ENCODE assay signal across 1 cellular context in genomic region chr6:27295301-27296079, GRCh38.
TF ChIP-seq lines count a peak whose summit lies in the region.

No MANE protein-coding gene starts in this region.

TF ChIP-seq in HepG2, 621 proteins besides CTCF, POLR2A, EP300 and RAD21 (continued from another document and continues in another):
- TF ChIP-seq, protein P1, sequence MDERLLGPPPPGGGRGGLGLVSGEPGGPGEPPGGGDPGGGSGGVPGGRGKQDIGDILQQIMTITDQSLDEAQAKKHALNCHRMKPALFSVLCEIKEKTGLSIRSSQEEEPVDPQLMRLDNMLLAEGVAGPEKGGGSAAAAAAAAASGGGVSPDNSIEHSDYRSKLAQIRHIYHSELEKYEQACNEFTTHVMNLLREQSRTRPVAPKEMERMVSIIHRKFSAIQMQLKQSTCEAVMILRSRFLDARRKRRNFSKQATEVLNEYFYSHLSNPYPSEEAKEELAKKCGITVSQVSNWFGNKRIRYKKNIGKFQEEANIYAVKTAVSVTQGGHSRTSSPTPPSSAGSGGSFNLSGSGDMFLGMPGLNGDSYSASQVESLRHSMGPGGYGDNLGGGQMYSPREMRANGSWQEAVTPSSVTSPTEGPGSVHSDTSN (CRISPR knock-in tag; IDR thresholded peaks at IDR 0.05), result no peak
- TF ChIP-seq DMAP1 (CRISPR knock-in tag; IDR thresholded peaks at IDR 0.05) (0 out of 2 replicates have a peak, but pooled peaks have one; percentile 5), RELA (CRISPR knock-in tag; IDR thresholded peaks at IDR 0.05) (no peak), JUN (CRISPR knock-in tag; IDR thresholded peaks at IDR 0.05) (no peak), TFE3 (CRISPR knock-in tag; IDR thresholded peaks at IDR 0.05) (0 out of 2 replicates have a peak, but pooled peaks have one; percentile 51), HNF4G (IDR thresholded peaks at IDR 0.05; ENCODE audit: borderline replicate concordance, low read depth, low read length) (peak; percentile 67; the same call in 1 of the 2 replicates), HNF4G (CRISPR knock-in tag; IDR thresholded peaks at IDR 0.05; ENCODE audit: borderline replicate concordance, low read depth) (no peak), MAF1 (CRISPR knock-in tag; IDR thresholded peaks at IDR 0.05; ENCODE audit: borderline replicate concordance) (peak; percentile 92; the same call in 1 of the 2 replicates), ZNF3 (CRISPR knock-in tag; IDR thresholded peaks at IDR 0.05) (no peak), HNRNPL (IDR thresholded peaks at IDR 0.05; ENCODE audit: low read depth, low read length) (no peak), HCFC1 (IDR thresholded peaks at IDR 0.05; ENCODE audit: low read depth, low read length) (no peak), JUNB (CRISPR knock-in tag; IDR thresholded peaks at IDR 0.05; ENCODE audit: borderline replicate concordance) (no peak), ZNF143 (CRISPR knock-in tag; IDR thresholded peaks at IDR 0.05) (no peak), ELF3 (CRISPR knock-in tag; IDR thresholded peaks at IDR 0.05) (0 out of 2 replicates have a peak, but pooled peaks have one; percentile 29), KLF9 (CRISPR knock-in tag; IDR thresholded peaks at IDR 0.05; ENCODE audit: low read depth) (no peak), PITX1 (CRISPR knock-in tag; IDR thresholded peaks at IDR 0.05) (peak; percentile 69; the same call in 1 of the 2 replicates), ZNF10 (CRISPR knock-in tag; IDR thresholded peaks at IDR 0.05; ENCODE audit: borderline replicate concordance, low read depth) (no peak), ATRX (CRISPR knock-in tag; IDR thresholded peaks at IDR 0.05; ENCODE audit: borderline replicate concordance) (no peak), SCMH1 (CRISPR knock-in tag; IDR thresholded peaks at IDR 0.05; ENCODE audit: borderline replicate concordance) (no peak), NFRKB (IDR thresholded peaks at IDR 0.05) (no peak), TRIM24 (CRISPR knock-in tag; IDR thresholded peaks at IDR 0.05) (no peak), ZFP36 (IDR thresholded peaks at IDR 0.05; ENCODE audit: borderline replicate concordance, low read depth, low read length, partially characterized antibody) (no peak), GLMP (CRISPR knock-in tag; IDR thresholded peaks at IDR 0.05; ENCODE audit: borderline replicate concordance) (no peak), ZNF335 (CRISPR knock-in tag; IDR thresholded peaks at IDR 0.05) (peak; percentile 22; the same call in 1 of the 2 replicates), ZNF496 (CRISPR knock-in tag; IDR thresholded peaks at IDR 0.05; ENCODE audit: insufficient replicate concordance) (no peak), GABPB1 (CRISPR knock-in tag; IDR thresholded peaks at IDR 0.05) (peak; percentile 43; the same call in 1 of the 2 replicates), SNAPC2 (CRISPR knock-in tag; IDR thresholded peaks at IDR 0.05) (no peak), CENPT (CRISPR knock-in tag; IDR thresholded peaks at IDR 0.05; ENCODE audit: low read depth) (no peak), SMARCE1 (IDR thresholded peaks at IDR 0.05; ENCODE audit: borderline replicate concordance) (no peak), USF2 (IDR thresholded peaks at IDR 0.05; ENCODE audit: low read depth, low read length) (no peak), USF2 (CRISPR knock-in tag; IDR thresholded peaks at IDR 0.05; ENCODE audit: borderline replicate concordance) (no peak), ZNF224 (CRISPR knock-in tag; IDR thresholded peaks at IDR 0.05) (no peak), ARID2 (CRISPR knock-in tag; IDR thresholded peaks at IDR 0.05; ENCODE audit: borderline replicate concordance) (no peak), FOXJ3 (CRISPR knock-in tag; IDR thresholded peaks at IDR 0.05; ENCODE audit: borderline replicate concordance) (no peak), FOXA3 (CRISPR knock-in tag; IDR thresholded peaks at IDR 0.05) (peak; percentile 40; the same call in 1 of the 2 replicates), EED (CRISPR knock-in tag; IDR thresholded peaks at IDR 0.05) (no peak), GPN1 (CRISPR knock-in tag; IDR thresholded peaks at IDR 0.05; ENCODE audit: borderline replicate concordance) (no peak), NCOR1 (IDR thresholded peaks at IDR 0.05; ENCODE audit: borderline replicate concordance, low read length) (no peak; the same call in none of the 2 replicates), CCAR2 (optimal IDR thresholded peaks at IDR 0.05; ENCODE audit: low read depth, low read length) (no peak)
- TF ChIP-seq, protein P2, sequence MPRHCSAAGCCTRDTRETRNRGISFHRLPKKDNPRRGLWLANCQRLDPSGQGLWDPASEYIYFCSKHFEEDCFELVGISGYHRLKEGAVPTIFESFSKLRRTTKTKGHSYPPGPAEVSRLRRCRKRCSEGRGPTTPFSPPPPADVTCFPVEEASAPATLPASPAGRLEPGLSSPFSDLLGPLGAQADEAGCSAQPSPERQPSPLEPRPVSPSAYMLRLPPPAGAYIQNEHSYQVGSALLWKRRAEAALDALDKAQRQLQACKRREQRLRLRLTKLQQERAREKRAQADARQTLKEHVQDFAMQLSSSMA (CRISPR knock-in tag; IDR thresholded peaks at IDR 0.05), result no peak
- TF ChIP-seq, protein P3, sequence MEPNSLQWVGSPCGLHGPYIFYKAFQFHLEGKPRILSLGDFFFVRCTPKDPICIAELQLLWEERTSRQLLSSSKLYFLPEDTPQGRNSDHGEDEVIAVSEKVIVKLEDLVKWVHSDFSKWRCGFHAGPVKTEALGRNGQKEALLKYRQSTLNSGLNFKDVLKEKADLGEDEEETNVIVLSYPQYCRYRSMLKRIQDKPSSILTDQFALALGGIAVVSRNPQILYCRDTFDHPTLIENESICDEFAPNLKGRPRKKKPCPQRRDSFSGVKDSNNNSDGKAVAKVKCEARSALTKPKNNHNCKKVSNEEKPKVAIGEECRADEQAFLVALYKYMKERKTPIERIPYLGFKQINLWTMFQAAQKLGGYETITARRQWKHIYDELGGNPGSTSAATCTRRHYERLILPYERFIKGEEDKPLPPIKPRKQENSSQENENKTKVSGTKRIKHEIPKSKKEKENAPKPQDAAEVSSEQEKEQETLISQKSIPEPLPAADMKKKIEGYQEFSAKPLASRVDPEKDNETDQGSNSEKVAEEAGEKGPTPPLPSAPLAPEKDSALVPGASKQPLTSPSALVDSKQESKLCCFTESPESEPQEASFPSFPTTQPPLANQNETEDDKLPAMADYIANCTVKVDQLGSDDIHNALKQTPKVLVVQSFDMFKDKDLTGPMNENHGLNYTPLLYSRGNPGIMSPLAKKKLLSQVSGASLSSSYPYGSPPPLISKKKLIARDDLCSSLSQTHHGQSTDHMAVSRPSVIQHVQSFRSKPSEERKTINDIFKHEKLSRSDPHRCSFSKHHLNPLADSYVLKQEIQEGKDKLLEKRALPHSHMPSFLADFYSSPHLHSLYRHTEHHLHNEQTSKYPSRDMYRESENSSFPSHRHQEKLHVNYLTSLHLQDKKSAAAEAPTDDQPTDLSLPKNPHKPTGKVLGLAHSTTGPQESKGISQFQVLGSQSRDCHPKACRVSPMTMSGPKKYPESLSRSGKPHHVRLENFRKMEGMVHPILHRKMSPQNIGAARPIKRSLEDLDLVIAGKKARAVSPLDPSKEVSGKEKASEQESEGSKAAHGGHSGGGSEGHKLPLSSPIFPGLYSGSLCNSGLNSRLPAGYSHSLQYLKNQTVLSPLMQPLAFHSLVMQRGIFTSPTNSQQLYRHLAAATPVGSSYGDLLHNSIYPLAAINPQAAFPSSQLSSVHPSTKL (CRISPR knock-in tag; IDR thresholded peaks at IDR 0.05), result peak; percentile 36; the same call in 1 of the 2 replicates
- TF ChIP-seq, protein P4, sequence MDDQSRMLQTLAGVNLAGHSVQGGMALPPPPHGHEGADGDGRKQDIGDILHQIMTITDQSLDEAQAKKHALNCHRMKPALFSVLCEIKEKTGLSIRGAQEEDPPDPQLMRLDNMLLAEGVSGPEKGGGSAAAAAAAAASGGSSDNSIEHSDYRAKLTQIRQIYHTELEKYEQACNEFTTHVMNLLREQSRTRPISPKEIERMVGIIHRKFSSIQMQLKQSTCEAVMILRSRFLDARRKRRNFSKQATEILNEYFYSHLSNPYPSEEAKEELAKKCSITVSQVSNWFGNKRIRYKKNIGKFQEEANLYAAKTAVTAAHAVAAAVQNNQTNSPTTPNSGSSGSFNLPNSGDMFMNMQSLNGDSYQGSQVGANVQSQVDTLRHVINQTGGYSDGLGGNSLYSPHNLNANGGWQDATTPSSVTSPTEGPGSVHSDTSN (CRISPR knock-in tag; IDR thresholded peaks at IDR 0.05; ENCODE audit: borderline replicate concordance), result no peak
- TF ChIP-seq, protein P5, sequence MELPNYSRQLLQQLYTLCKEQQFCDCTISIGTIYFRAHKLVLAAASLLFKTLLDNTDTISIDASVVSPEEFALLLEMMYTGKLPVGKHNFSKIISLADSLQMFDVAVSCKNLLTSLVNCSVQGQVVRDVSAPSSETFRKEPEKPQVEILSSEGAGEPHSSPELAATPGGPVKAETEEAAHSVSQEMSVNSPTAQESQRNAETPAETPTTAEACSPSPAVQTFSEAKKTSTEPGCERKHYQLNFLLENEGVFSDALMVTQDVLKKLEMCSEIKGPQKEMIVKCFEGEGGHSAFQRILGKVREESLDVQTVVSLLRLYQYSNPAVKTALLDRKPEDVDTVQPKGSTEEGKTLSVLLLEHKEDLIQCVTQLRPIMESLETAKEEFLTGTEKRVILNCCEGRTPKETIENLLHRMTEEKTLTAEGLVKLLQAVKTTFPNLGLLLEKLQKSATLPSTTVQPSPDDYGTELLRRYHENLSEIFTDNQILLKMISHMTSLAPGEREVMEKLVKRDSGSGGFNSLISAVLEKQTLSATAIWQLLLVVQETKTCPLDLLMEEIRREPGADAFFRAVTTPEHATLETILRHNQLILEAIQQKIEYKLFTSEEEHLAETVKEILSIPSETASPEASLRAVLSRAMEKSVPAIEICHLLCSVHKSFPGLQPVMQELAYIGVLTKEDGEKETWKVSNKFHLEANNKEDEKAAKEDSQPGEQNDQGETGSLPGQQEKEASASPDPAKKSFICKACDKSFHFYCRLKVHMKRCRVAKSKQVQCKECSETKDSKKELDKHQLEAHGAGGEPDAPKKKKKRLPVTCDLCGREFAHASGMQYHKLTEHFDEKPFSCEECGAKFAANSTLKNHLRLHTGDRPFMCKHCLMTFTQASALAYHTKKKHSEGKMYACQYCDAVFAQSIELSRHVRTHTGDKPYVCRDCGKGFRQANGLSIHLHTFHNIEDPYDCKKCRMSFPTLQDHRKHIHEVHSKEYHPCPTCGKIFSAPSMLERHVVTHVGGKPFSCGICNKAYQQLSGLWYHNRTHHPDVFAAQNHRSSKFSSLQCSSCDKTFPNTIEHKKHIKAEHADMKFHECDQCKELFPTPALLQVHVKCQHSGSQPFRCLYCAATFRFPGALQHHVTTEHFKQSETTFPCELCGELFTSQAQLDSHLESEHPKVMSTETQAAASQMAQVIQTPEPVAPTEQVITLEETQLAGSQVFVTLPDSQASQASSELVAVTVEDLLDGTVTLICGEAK (IDR thresholded peaks at IDR 0.05), result no peak
- TF ChIP-seq, protein P5 (CRISPR knock-in tag; IDR thresholded peaks at IDR 0.05), result no peak
